Comparison of ENCODE assay signal across 12 cellular contexts in genomic region chr13:23618341-23618740, GRCh38. TPM values are rescaled to one million over a fixed set of nuclear protein-coding genes. Genes with fewer than 3 reads are reported as not detected.
DNase-seq lines count a peak whose midpoint lies in the region; ATAC-seq and TF ChIP-seq lines count a peak whose summit lies in the region.
"Had no signal": no experiment of that assay in that cellular context is flagged by ENCODE, and none has a peak within 500 bp of the region (broad histone marks: within the 10 kb centered on the region; RNA-seq: fewer than 3 reads in every experiment).

No MANE protein-coding gene starts in this region.

- H4K20me1 ChIP-seq in GM23338 (replicated peaks; ENCODE audit: insufficient read depth) (no peaks in the 10 kb centered on the region), SK-N-SH (ENCODE audit: insufficient read depth) (no peaks in the 10 kb centered on the region), PC-9 (ENCODE audit: insufficient read depth) (no peaks in the 10 kb centered on the region)

- H3K9me2 ChIP-seq in GM23338 (ENCODE audit: insufficient read depth) (no peaks in the 10 kb centered on the region), SK-N-SH (no peaks in the 10 kb centered on the region), PC-9 (ENCODE audit: insufficient read depth) (no peaks in the 10 kb centered on the region)

- H3K27ac ChIP-seq in GM23338 (ENCODE audit: low read depth) (no peak overlapping the region), SK-N-SH (ENCODE audit: low read depth in 2 of 2, low read length in 1 of 2) (peak overlapping the region; percentile 1 to 92; a peak in 2 of 4 replicates), PC-9 (no peak overlapping the region)
- H3K27ac ChIP-seq: gastrocnemius medialis had no signal

- no peak for TF ChIP-seq RAD21 in SK-N-SH (IDR thresholded peaks at IDR 0.05; ENCODE audit: low read length)

- intact Hi-C loops in PC-9 (cut with micrococcal nuclease; ENCODE audit: unreplicated experiment) = no loop called here

- H3K36me3 Mint-ChIP-seq in GM23338 (ENCODE audit: low read depth) = no peaks in the 10 kb centered on the region; the same call in 2 of the 3 replicates
- no peaks in the 10 kb centered on the region for H3K36me3 Mint-ChIP-seq in stimulated activated memory B cell treated with anti-CD40 and anti-IgM and Interleukin-4, amounts not matched to agents 10 μg/mL and 1 μg/mL and 100 μg/mL, for 72 hours
- H3K36me3 Mint-ChIP-seq: activated naive CD4-positive, alpha-beta T cell treated with anti-CD3 and anti-CD28 coated beads, Interleukin-2, amount 50 U/mL, for 72 hours had no signal

- no peaks in the 10 kb centered on the region for H3K27me3 ChIP-seq in GM23338 (ENCODE audit: insufficient read depth)
- H3K27me3 ChIP-seq in SK-N-SH (ENCODE audit: insufficient read depth) = no peaks in the 10 kb centered on the region
- H3K27me3 ChIP-seq in PC-9 (ENCODE audit: insufficient read depth, low read depth) = peaks cover 12% of the 10 kb centered on the region; the same call in 1 of the 2 replicates
- H3K27me3 ChIP-seq: gastrocnemius medialis had no signal

- H3K4me2 ChIP-seq in GM23338 (no peak overlapping the region), SK-N-SH (0 out of 2 replicates have a peak overlapping the region, but pooled peaks have one; percentile 34), PC-9 (no peak overlapping the region)

- 48% methylated on average over 8 of the region's 8 CpGs for WGBS in SK-N-SH (ENCODE audit: low lambda C conversion rate)

- TF ChIP-seq EP300 in SK-N-SH (IDR thresholded peaks at IDR 0.05; ENCODE audit: borderline replicate concordance in 1 of 2, low read depth in 1 of 2, low read length in 1 of 2) = peak in 1 of 2 experiments; percentile 86; a peak in 2 of 4 replicates

- H3K9ac ChIP-seq in SK-N-SH = peak overlapping the region; percentile 42; the same call in 1 of the 2 replicates

- POLR2A ChIA-PET in SK-N-SH (lab: Yijun Ruan, JAX) (no interaction called here), PC-9 (lab: Charles Lee; ENCODE audit: unreplicated experiment) (no interaction called here)

- no peak overlapping the region for H3K27ac Mint-ChIP-seq in GM23338
- no peak overlapping the region for H3K27ac Mint-ChIP-seq in stimulated activated memory B cell treated with anti-CD40 and anti-IgM and Interleukin-4, amounts not matched to agents 10 μg/mL and 1 μg/mL and 100 μg/mL, for 72 hours
- H3K27ac Mint-ChIP-seq: activated naive CD4-positive, alpha-beta T cell treated with anti-CD3 and anti-CD28 coated beads, Interleukin-2, amount 50 U/mL, for 72 hours had no signal

- CTCF ChIA-PET in SK-N-SH (lab: Yijun Ruan, JAX) = no interaction called here
- CTCF ChIA-PET in PC-9 (lab: Charles Lee) = no interaction called here

- H3K36me3 ChIP-seq in GM23338 (ENCODE audit: insufficient read depth) = no peaks in the 10 kb centered on the region
- peaks cover 0 to 21% of the 10 kb centered on the region in 2 experiments for H3K36me3 ChIP-seq in SK-N-SH (replicated peaks in 1 of 2; ENCODE audit: control insufficient read depth in 1 of 2, insufficient read depth in 2 of 2, low read length in 1 of 2)
- H3K36me3 ChIP-seq in PC-9 (ENCODE audit: low read depth) = no peaks in the 10 kb centered on the region
- H3K36me3 ChIP-seq: gastrocnemius medialis had no signal

- ATAC-seq in GM23338 = no peak
- no peak for ATAC-seq in stimulated activated memory B cell treated with anti-CD40 and anti-IgM and Interleukin-4, amounts not matched to agents 10 μg/mL and 1 μg/mL and 100 μg/mL, for 72 hours
- ATAC-seq: activated naive CD4-positive, alpha-beta T cell treated with anti-CD3 and anti-CD28 coated beads, Interleukin-2, amount 50 U/mL, for 72 hours; gastrocnemius medialis had no signal

- no TSS peak for BruUV-seq in PC-9 (replicated peaks; lab: Mats Ljungman, UMichigan)

- H3K79me2 ChIP-seq in GM23338 (replicated peaks; ENCODE audit: insufficient read depth) = no peaks in the 10 kb centered on the region
- H3K79me2 ChIP-seq in SK-N-SH (ENCODE audit: insufficient read depth) = no peaks in the 10 kb centered on the region
- no peaks in the 10 kb centered on the region for H3K79me2 ChIP-seq in PC-9 (ENCODE audit: low read depth)

- DNase-seq in GM23338 (ENCODE audit: low spot score) (peak; percentile 30), SK-N-SH (no peak), glomerular endothelial cell (ENCODE audit: extremely low read depth, low read depth, low spot score) (peak; percentile 72), skeletal muscle cell (ENCODE audit: low read depth) (peak; percentile 96), PC-9 (no peak), T-helper 2 cell (no peak), GDM1 (lab: John Stamatoyannopoulos, UW) (no peak)
- DNase-seq: gastrocnemius medialis; NCI-H146; stimulated activated CD4-positive, alpha-beta T cell treated with anti-CD3 and anti-CD28 coated beads, Interleukin-2, amount 100 ng/mL, for 48 hours had no signal

- no peaks in the 10 kb centered on the region; the same call in 1 of the 2 replicates for H3K4me1 ChIP-seq in GM23338 (ENCODE audit: insufficient read depth)
- H3K4me1 ChIP-seq in SK-N-SH (ENCODE audit: control insufficient read depth in 1 of 2, insufficient read depth in 2 of 2, low read depth in 1 of 2, low read length in 1 of 2) = peaks cover 3 to 20% of the 10 kb centered on the region in 2 experiments
- H3K4me1 ChIP-seq in PC-9 (replicated peaks; ENCODE audit: insufficient read depth) = no peaks in the 10 kb centered on the region
- H3K4me1 ChIP-seq: gastrocnemius medialis had no signal

- no peaks in the 10 kb centered on the region; the same call in 2 of the 3 replicates for H3K9me3 Mint-ChIP-seq in GM23338
- H3K9me3 Mint-ChIP-seq in stimulated activated memory B cell treated with anti-CD40 and anti-IgM and Interleukin-4, amounts not matched to agents 10 μg/mL and 1 μg/mL and 100 μg/mL, for 72 hours = peaks cover 2% of the 10 kb centered on the region
- H3K9me3 Mint-ChIP-seq: activated naive CD4-positive, alpha-beta T cell treated with anti-CD3 and anti-CD28 coated beads, Interleukin-2, amount 50 U/mL, for 72 hours had no signal

- H3K4me1 Mint-ChIP-seq in GM23338 = peaks cover 5% of the 10 kb centered on the region
- no peaks in the 10 kb centered on the region for H3K4me1 Mint-ChIP-seq in stimulated activated memory B cell treated with anti-CD40 and anti-IgM and Interleukin-4, amounts not matched to agents 10 μg/mL and 1 μg/mL and 100 μg/mL, for 72 hours

- TF ChIP-seq CTCF in GM23338 (conservative IDR thresholded peaks at IDR 0.05; ENCODE audit: low read depth in 2 of 2) (no peak), SK-N-SH (IDR thresholded peaks at IDR 0.05) (no peak), PC-9 (conservative IDR thresholded peaks at IDR 0.05) (no peak)

- no peak overlapping the region for H3K4me3 Mint-ChIP-seq in GM23338
- no peak overlapping the region for H3K4me3 Mint-ChIP-seq in stimulated activated memory B cell treated with anti-CD40 and anti-IgM and Interleukin-4, amounts not matched to agents 10 μg/mL and 1 μg/mL and 100 μg/mL, for 72 hours

- H2AFZ ChIP-seq in GM23338 = no peak overlapping the region
- H2AFZ ChIP-seq in SK-N-SH (ENCODE audit: low read depth) = 0 out of 2 replicates have a peak overlapping the region, but pooled peaks have one; percentile 64
- no peak overlapping the region for H2AFZ ChIP-seq in PC-9

- H3K4me3 ChIP-seq in GM23338 (no peak overlapping the region), SK-N-SH (ENCODE audit: low read depth in 2 of 2, low read length in 1 of 2) (no peak overlapping the region), skeletal muscle cell (ENCODE audit: low read depth, low read length) (no peak overlapping the region), PC-9 (no peak overlapping the region)
- H3K4me3 ChIP-seq: gastrocnemius medialis had no signal

- H3F3A ChIP-seq in GM23338 (replicated peaks; ENCODE audit: low read depth) (no peaks in the 10 kb centered on the region), SK-N-SH (replicated peaks; ENCODE audit: insufficient read depth) (peaks cover 37% of the 10 kb centered on the region), PC-9 (ENCODE audit: insufficient read depth, low read depth) (no peaks in the 10 kb centered on the region)

- H3K27me3 Mint-ChIP-seq in GM23338 (ENCODE audit: insufficient read depth, low read depth, poor library complexity) = no peaks in the 10 kb centered on the region
- H3K27me3 Mint-ChIP-seq in stimulated activated memory B cell treated with anti-CD40 and anti-IgM and Interleukin-4, amounts not matched to agents 10 μg/mL and 1 μg/mL and 100 μg/mL, for 72 hours = peaks cover 19% of the 10 kb centered on the region

- H3K9me3 ChIP-seq in SK-N-SH (no peaks in the 10 kb centered on the region), PC-9 (ENCODE audit: insufficient read depth, low read depth) (no peaks in the 10 kb centered on the region)
- H3K9me3 ChIP-seq: gastrocnemius medialis had no signal

TF ChIP-seq in SK-N-SH, 30 proteins besides CTCF, POLR2A, EP300 and RAD21 (continues in another document):
- peak; percentile 56; the same call in 1 of the 2 replicates for TF ChIP-seq RXRA (IDR thresholded peaks at IDR 0.05; ENCODE audit: borderline replicate concordance, low read depth)
- peak; percentile 62; the same call in 1 of the 2 replicates for TF ChIP-seq TEAD4 (IDR thresholded peaks at IDR 0.05; ENCODE audit: borderline replicate concordance, insufficient read depth)
- TF ChIP-seq TCF12 (IDR thresholded peaks at IDR 0.05) = peak; percentile 95
- TF ChIP-seq FOSL2 (IDR thresholded peaks at IDR 0.05; ENCODE audit: borderline replicate concordance, low read depth) = peak; percentile 70
- no peak for TF ChIP-seq YY1 (IDR thresholded peaks at IDR 0.05; ENCODE audit: low read depth)
- no peak for TF ChIP-seq IRF3 (IDR thresholded peaks at IDR 0.05; ENCODE audit: low read depth, low read length)

RNA-seq across cellular contexts. Expression of gene TNFRSF19, which starts 48.1 kb away (rescaled TPM):
- total RNA-seq in GM23338 (2014; rRNA removed; shearing (Covaris generic)) = 0.35 and 0.93 TPM in 2 replicates
- polyA plus RNA-seq in GM23338 (2016; fragmentation: Nextera tagmentation; extraction: Ambion mirVana) (0.21 and 0.24 TPM in 2 replicates), SK-N-SH (2012; rRNA removed) (4.6 and 6.8 TPM in 2 replicates)
- polyA plus RNA-seq in SK-N-SH (2012; cell fraction: cytosol; rRNA removed) = 5.9 and 6.2 TPM in 2 replicates
- polyA plus RNA-seq in SK-N-SH (2012; cell fraction: nucleus; rRNA removed) = 5.1 and 10.3 TPM in 2 replicates
- total RNA-seq in glomerular endothelial cell (8.0 and 17.7 TPM in 2 replicates), PC-9 (2021) (0.13 and 0.24 TPM in 2 replicates)
- total RNA-seq: activated naive CD4-positive, alpha-beta T cell treated with anti-CD3 and anti-CD28 coated beads, Interleukin-2, amount 50 U/mL, for 72 hours had no signal

Comparison
In these comparisons a context has a peak if more than half of its experiments do, and no peak if none do; other contexts are left out.
1. DNase-seq: peak in GM23338 (single experiment), glomerular endothelial cell (single experiment) and skeletal muscle cell (single experiment); none in SK-N-SH (single experiment), PC-9 (0 of 2), T-helper 2 cell (0 of 5) and GDM1 (single experiment).
2. H3K27ac ChIP-seq: peak in SK-N-SH (2 of 2); none in GM23338 (single experiment) and PC-9 (single experiment).